ENCODE assay signal across 1 cellular context in the genomic region with DNA sequence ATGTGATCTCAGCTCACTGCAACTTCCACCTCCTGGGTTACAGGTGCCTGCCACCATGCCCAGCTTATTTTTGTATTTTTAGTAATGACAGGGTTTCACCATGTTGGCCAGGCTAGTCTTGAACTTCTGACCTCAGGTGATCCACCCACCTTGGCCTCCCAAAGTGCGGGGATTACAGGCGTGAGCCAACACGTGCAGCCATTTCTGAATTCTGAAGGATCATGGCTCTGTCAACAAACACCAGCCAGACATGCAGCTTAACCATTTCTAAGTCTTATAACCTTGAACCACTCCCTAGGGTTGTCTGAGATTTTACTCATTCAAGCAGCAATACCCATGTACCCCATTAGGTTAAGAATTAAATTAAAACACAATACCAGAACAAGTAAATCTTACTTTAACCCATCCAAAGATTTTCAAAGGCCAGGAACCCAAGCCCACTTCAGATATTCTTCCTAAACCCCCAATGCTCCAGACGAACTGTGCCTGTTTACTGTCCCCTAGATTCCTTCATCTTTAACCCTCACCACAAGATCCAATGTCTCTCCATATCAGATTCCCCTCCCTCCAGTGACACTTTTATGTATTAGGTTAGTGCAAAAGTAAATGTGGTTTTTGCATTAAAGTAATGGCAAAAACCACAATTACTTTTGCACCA.
TF ChIP-seq lines count a peak whose summit lies in the region.

No MANE protein-coding gene starts in this region.

TF ChIP-seq in HepG2, 621 proteins besides CTCF, POLR2A, EP300 and RAD21 (continued from another document):
- TF ChIP-seq, protein P1, sequence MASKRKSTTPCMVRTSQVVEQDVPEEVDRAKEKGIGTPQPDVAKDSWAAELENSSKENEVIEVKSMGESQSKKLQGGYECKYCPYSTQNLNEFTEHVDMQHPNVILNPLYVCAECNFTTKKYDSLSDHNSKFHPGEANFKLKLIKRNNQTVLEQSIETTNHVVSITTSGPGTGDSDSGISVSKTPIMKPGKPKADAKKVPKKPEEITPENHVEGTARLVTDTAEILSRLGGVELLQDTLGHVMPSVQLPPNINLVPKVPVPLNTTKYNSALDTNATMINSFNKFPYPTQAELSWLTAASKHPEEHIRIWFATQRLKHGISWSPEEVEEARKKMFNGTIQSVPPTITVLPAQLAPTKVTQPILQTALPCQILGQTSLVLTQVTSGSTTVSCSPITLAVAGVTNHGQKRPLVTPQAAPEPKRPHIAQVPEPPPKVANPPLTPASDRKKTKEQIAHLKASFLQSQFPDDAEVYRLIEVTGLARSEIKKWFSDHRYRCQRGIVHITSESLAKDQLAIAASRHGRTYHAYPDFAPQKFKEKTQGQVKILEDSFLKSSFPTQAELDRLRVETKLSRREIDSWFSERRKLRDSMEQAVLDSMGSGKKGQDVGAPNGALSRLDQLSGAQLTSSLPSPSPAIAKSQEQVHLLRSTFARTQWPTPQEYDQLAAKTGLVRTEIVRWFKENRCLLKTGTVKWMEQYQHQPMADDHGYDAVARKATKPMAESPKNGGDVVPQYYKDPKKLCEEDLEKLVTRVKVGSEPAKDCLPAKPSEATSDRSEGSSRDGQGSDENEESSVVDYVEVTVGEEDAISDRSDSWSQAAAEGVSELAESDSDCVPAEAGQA (IDR thresholded peaks at IDR 0.05; ENCODE audit: low read depth) = no peak
- TF ChIP-seq, protein P1 (CRISPR knock-in tag; IDR thresholded peaks at IDR 0.05; ENCODE audit: borderline replicate concordance) = no peak
- peak; percentile 19; the same call in 1 of the 2 replicates for TF ChIP-seq POLR2AphosphoS5 (IDR thresholded peaks at IDR 0.05; ENCODE audit: low read depth, low read length)
- TF ChIP-seq, protein P2, sequence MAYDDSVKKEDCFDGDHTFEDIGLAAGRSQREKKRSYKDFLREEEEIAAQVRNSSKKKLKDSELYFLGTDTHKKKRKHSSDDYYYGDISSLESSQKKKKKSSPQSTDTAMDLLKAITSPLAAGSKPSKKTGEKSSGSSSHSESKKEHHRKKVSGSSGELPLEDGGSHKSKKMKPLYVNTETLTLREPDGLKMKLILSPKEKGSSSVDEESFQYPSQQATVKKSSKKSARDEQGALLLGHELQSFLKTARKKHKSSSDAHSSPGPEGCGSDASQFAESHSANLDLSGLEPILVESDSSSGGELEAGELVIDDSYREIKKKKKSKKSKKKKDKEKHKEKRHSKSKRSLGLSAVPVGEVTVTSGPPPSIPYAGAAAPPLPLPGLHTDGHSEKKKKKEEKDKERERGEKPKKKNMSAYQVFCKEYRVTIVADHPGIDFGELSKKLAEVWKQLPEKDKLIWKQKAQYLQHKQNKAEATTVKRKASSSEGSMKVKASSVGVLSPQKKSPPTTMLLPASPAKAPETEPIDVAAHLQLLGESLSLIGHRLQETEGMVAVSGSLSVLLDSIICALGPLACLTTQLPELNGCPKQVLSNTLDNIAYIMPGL (CRISPR knock-in tag; IDR thresholded peaks at IDR 0.05; ENCODE audit: borderline replicate concordance in 1 of 2, low read depth in 1 of 2) = no peak
- TF ChIP-seq TGIF2 (CRISPR knock-in tag; IDR thresholded peaks at IDR 0.05) = no peak
- no peak for TF ChIP-seq HMG20B (CRISPR knock-in tag; conservative IDR thresholded peaks at IDR 0.05)
- peak; percentile 22 for TF ChIP-seq RBM22 (optimal IDR thresholded peaks at IDR 0.05; ENCODE audit: low read length)
- no peak for TF ChIP-seq PPARG (CRISPR knock-in tag; conservative IDR thresholded peaks at IDR 0.05)
- no peak for TF ChIP-seq CENPX (CRISPR knock-in tag; IDR thresholded peaks at IDR 0.05)
- TF ChIP-seq, protein P3, sequence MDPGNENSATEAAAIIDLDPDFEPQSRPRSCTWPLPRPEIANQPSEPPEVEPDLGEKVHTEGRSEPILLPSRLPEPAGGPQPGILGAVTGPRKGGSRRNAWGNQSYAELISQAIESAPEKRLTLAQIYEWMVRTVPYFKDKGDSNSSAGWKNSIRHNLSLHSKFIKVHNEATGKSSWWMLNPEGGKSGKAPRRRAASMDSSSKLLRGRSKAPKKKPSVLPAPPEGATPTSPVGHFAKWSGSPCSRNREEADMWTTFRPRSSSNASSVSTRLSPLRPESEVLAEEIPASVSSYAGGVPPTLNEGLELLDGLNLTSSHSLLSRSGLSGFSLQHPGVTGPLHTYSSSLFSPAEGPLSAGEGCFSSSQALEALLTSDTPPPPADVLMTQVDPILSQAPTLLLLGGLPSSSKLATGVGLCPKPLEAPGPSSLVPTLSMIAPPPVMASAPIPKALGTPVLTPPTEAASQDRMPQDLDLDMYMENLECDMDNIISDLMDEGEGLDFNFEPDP (CRISPR knock-in tag; conservative IDR thresholded peaks at IDR 0.05) = no peak
- TF ChIP-seq, protein P4, sequence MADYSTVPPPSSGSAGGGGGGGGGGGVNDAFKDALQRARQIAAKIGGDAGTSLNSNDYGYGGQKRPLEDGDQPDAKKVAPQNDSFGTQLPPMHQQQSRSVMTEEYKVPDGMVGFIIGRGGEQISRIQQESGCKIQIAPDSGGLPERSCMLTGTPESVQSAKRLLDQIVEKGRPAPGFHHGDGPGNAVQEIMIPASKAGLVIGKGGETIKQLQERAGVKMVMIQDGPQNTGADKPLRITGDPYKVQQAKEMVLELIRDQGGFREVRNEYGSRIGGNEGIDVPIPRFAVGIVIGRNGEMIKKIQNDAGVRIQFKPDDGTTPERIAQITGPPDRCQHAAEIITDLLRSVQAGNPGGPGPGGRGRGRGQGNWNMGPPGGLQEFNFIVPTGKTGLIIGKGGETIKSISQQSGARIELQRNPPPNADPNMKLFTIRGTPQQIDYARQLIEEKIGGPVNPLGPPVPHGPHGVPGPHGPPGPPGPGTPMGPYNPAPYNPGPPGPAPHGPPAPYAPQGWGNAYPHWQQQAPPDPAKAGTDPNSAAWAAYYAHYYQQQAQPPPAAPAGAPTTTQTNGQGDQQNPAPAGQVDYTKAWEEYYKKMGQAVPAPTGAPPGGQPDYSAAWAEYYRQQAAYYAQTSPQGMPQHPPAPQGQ (CRISPR knock-in tag; IDR thresholded peaks at IDR 0.05; ENCODE audit: borderline replicate concordance) = no peak
- no peak for TF ChIP-seq JDP2 (CRISPR knock-in tag; IDR thresholded peaks at IDR 0.05; ENCODE audit: borderline replicate concordance)
